ENCODE assay signal across 9 cellular contexts in the genomic region with DNA sequence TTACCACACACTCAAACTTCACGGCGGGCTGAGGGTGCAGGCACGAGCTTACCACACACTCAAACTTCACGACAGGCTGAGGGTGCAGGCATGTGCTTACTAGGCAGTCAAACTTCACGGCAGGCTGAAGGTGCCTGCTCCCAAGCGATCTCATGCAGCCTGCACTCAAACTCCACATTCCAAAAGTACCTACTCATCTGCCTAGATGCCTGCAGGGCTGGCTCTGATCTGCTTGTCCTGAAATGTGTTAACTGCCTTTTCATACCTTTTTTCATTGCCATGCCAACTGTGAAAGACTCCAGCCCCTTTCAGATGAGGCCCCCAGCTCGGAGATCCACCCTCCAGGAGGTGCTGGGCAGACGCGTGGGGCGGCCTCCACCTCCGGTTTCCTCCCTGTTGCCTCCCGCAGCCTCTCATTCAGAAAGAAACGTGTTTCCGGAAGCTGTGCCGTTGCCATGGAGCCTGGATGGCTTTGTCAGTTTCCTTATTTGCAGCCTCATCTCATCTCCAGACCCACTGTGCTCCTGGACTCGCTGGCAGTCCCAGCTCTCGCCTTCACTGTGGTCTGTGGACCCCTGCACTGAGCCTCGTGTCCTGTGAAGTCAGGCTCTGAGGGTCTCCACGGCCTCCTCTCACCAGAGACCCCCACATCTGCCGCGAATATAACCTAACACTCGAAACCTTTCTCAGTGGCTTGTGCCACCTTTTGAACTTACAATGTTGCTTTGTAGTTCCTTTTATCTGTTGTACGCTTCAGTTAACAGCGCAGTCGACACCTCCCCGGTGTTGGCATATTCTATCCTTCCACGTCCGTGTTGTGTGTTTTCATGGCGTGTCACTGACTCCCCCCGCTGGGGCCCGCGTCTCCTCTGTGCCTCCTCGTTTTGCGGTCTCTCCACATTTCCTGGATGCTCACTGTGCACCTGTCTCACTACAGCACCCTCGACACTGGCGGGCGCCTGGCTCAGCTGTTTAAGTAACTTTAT.
A peak's percentile ranks its signal among the peaks of the same experiment; 100 is the strongest.
DNase-seq lines count a peak whose midpoint lies in the region; ATAC-seq, FAIRE-seq and TF ChIP-seq lines count a peak whose summit lies in the region.
"Had no signal": no experiment of that assay in that cellular context is flagged by ENCODE, and none has a peak within 500 bp of the region (broad histone marks: within the 10 kb centered on the region; RNA-seq: fewer than 3 reads in every experiment).

No MANE protein-coding gene starts in this region.

- DNase-seq in CD4-positive, alpha-beta memory T cell: peak; percentile 73 to 83 (median 76)
- DNase-seq in RCC 7860 (ENCODE audit: low spot score) (peak; percentile 80), medulla oblongata (ENCODE audit: extremely low spot score) (peak; percentile 9), vagina (ENCODE audit: extremely low spot score in 2 of 2) (no peak), left ventricle myocardium superior (no peak)
- peak; percentile 37 for DNase-seq in activated gamma-delta T cell treated with anti-CD3 and anti-CD28 coated beads, Interleukin-2, amount 50 U/mL, for 16 hours (ENCODE audit: low read depth)
- DNase-seq in stimulated activated naive B cell treated with anti-CD40 and anti-IgM and Interleukin-4, amounts not matched to agents 10 μg/mL and 1 μg/mL and 100 μg/mL, for 72 hours: peak; percentile 24

- H3K9me3 Mint-ChIP-seq in CD4-positive, alpha-beta memory T cell: no peaks in the 10 kb centered on the region
- H3K9me3 Mint-ChIP-seq in stimulated activated naive B cell treated with anti-CD40 and anti-IgM and Interleukin-4, amounts not matched to agents 10 μg/mL and 1 μg/mL and 100 μg/mL, for 72 hours: peaks cover 0 to 1% of the 10 kb centered on the region in 2 donors

- CTCF ChIA-PET in CD4-positive, alpha-beta memory T cell (lab: Charles Lee; ENCODE audit: partially characterized antibody): interaction anchor here (0.7 to 1.5 kb wide), 4 partner anchors 25 to 241 kb away, joined by 3 to 6 read pairs (median 4); no protein-coding TSS in a partner anchor

- no peaks in the 10 kb centered on the region for H3K27me3 Mint-ChIP-seq in CD4-positive, alpha-beta memory T cell
- H3K27me3 Mint-ChIP-seq in stimulated activated naive B cell treated with anti-CD40 and anti-IgM and Interleukin-4, amounts not matched to agents 10 μg/mL and 1 μg/mL and 100 μg/mL, for 72 hours: no peaks in the 10 kb centered on the region

- FAIRE-seq in RCC 7860 (lab: Jason Lieb, UNC): no peak
- FAIRE-seq: frontal cortex had no signal

- H3K36me3 ChIP-seq in CD4-positive, alpha-beta memory T cell (ENCODE audit: insufficient read depth, low read length): no peaks in the 10 kb centered on the region
- H3K36me3 ChIP-seq in vagina: no peaks in the 10 kb centered on the region

- POLR2A ChIA-PET in CD4-positive, alpha-beta memory T cell (lab: Charles Lee; ENCODE audit: partially characterized antibody): interaction anchor here (1.0 to 2.4 kb wide), 4 partner anchors 29 to 284 kb away, joined by 3 to 20 read pairs (median 7); a partner anchor contains a TSS

- H3K4me3 Mint-ChIP-seq in CD4-positive, alpha-beta memory T cell: peak overlapping the region; percentile 85 to 91 (median 88)
- H3K4me3 Mint-ChIP-seq in stimulated activated naive B cell treated with anti-CD40 and anti-IgM and Interleukin-4, amounts not matched to agents 10 μg/mL and 1 μg/mL and 100 μg/mL, for 72 hours: peak overlapping the region; percentile 45 to 48

- peaks cover 10% of the 10 kb centered on the region for H3K4me1 ChIP-seq in CD4-positive, alpha-beta memory T cell (ENCODE audit: insufficient read depth, low read length)
- H3K4me1 ChIP-seq in vagina: no peaks in the 10 kb centered on the region

- TF ChIP-seq CTCF in vagina (IDR thresholded peaks at IDR 0.05): no peak

- H3K36me3 Mint-ChIP-seq in CD4-positive, alpha-beta memory T cell: no peaks in the 10 kb centered on the region
- H3K36me3 Mint-ChIP-seq in stimulated activated naive B cell treated with anti-CD40 and anti-IgM and Interleukin-4, amounts not matched to agents 10 μg/mL and 1 μg/mL and 100 μg/mL, for 72 hours: no peaks in the 10 kb centered on the region

- H3K27ac Mint-ChIP-seq in CD4-positive, alpha-beta memory T cell: peak overlapping the region; percentile 84 to 98 (median 97)
- peak overlapping the region; percentile 38 for H3K27ac Mint-ChIP-seq in stimulated activated naive B cell treated with anti-CD40 and anti-IgM and Interleukin-4, amounts not matched to agents 10 μg/mL and 1 μg/mL and 100 μg/mL, for 72 hours

- H3K9me3 ChIP-seq in CD4-positive, alpha-beta memory T cell (ENCODE audit: control insufficient read depth in 1 of 2, low read length in 2 of 2): no peaks in the 10 kb centered on the region
- no peaks in the 10 kb centered on the region for H3K9me3 ChIP-seq in vagina

- no peaks in the 10 kb centered on the region for H3K27me3 ChIP-seq in CD4-positive, alpha-beta memory T cell (ENCODE audit: insufficient read depth, low read length)
- H3K27me3 ChIP-seq in vagina: no peaks in the 10 kb centered on the region

- TF ChIP-seq POLR2A in vagina (IDR thresholded peaks at IDR 0.05): no peak

- H3K4me3 ChIP-seq in CD4-positive, alpha-beta memory T cell (ENCODE audit: low read length in 2 of 2): peak overlapping the region; percentile 38 to 41
- H3K4me3 ChIP-seq in vagina: no peak overlapping the region

- peak overlapping the region; percentile 51 for H3K27ac ChIP-seq in CD4-positive, alpha-beta memory T cell (ENCODE audit: low read depth, low read length)
- H3K27ac ChIP-seq in vagina: no peak overlapping the region

- intact Hi-C loops in CD4-positive, alpha-beta memory T cell (cut with micrococcal nuclease): loop anchor here (1.0 to 5.0 kb wide), 5 partner anchors 44 to 283 kb away; a partner anchor contains a TSS
- intact Hi-C loops in vagina (cut with DNase I) (no loop called here), left ventricle myocardium superior (cut with micrococcal nuclease) (no loop called here)

- ATAC-seq in HG03097 (IDR thresholded peaks at IDR 0.05; ENCODE audit: low FRiP score, unreplicated experiment): peak; percentile 68
- ATAC-seq in stimulated activated naive B cell treated with anti-CD40 and anti-IgM and Interleukin-4, amounts not matched to agents 10 μg/mL and 1 μg/mL and 100 μg/mL, for 72 hours (replicated peaks): peak; percentile 82 to 84
- ATAC-seq in left ventricle myocardium superior: no peak

- H3K4me1 Mint-ChIP-seq in CD4-positive, alpha-beta memory T cell: peaks cover 12 to 26% (median 12%) of the 10 kb centered on the region in 4 donors
- H3K4me1 Mint-ChIP-seq in stimulated activated naive B cell treated with anti-CD40 and anti-IgM and Interleukin-4, amounts not matched to agents 10 μg/mL and 1 μg/mL and 100 μg/mL, for 72 hours: peaks cover 11 to 14% of the 10 kb centered on the region in 2 donors

Comparison
In these comparisons a context has a peak if more than half of its experiments do, and no peak if none do; other contexts are left out.
1. DNase-seq: peak in CD4-positive, alpha-beta memory T cell (5 of 5), RCC 7860 (single experiment), activated gamma-delta T cell treated with anti-CD3 and anti-CD28 coated beads, Interleukin-2, amount 50 U/mL, for 16 hours (single experiment), medulla oblongata (single experiment) and stimulated activated naive B cell treated with anti-CD40 and anti-IgM and Interleukin-4, amounts not matched to agents 10 μg/mL and 1 μg/mL and 100 μg/mL, for 72 hours (single experiment); none in vagina (0 of 2) and left ventricle myocardium superior (single experiment).
2. H3K4me3 ChIP-seq: peak in CD4-positive, alpha-beta memory T cell (2 of 2); none in vagina (0 of 2).